In genomic region chr5:169029661-169030274, GRCh38 we compare ENCODE assay signal across 13 cellular contexts.
A peak's percentile ranks its signal among the peaks of the same experiment; 100 is the strongest.
DNase-seq lines count a peak whose midpoint lies in the region; ATAC-seq and TF ChIP-seq lines count a peak whose summit lies in the region.
"Had no signal": no experiment of that assay in that cellular context is flagged by ENCODE, and none has a peak within 500 bp of the region (broad histone marks: within the 10 kb centered on the region; RNA-seq: fewer than 3 reads in every experiment).

No MANE protein-coding gene starts in this region.

- H3K27me3 ChIP-seq in GM23338 (ENCODE audit: insufficient read depth) = no peaks in the 10 kb centered on the region

- no peak overlapping the region for H3K27ac Mint-ChIP-seq in GM23338
- no peak overlapping the region for H3K27ac Mint-ChIP-seq in activated naive CD4-positive, alpha-beta T cell treated with anti-CD3 and anti-CD28 coated beads, Interleukin-2, amount 50 U/mL, for 72 hours
- H3K27ac Mint-ChIP-seq: activated T-cell treated with anti-CD3 and anti-CD28 coated beads, Interleukin-2, amount 50 U/mL, for 24 hours; naive thymus-derived CD8-positive, alpha-beta T cell had no signal

- DNase-seq in GM23338 (ENCODE audit: low spot score) (no peak), NCI-H524 (lab: John Stamatoyannopoulos, UW) (peak; percentile 87 to 92), fibroblast of peridontal ligament (ENCODE audit: extremely low read depth) (peak; percentile 38), retinal pigment epithelial cell (ENCODE audit: low read depth) (peak; percentile 54), 8988T (no peak), T-helper 9 cell (no peak), NCI-H2227 treated with DMSO at 0.1 percent for 48 hours (lab: John Stamatoyannopoulos, UW) (no peak)
- DNase-seq in activated naive CD4-positive, alpha-beta T cell treated with anti-CD3 and anti-CD28 coated beads, Interleukin-2, amount 50 U/mL, for 72 hours (ENCODE audit: low spot score in 2 of 2) = no peak
- DNase-seq: activated T-cell treated with anti-CD3 and anti-CD28 coated beads, Interleukin-2, amount 50 U/mL, for 24 hours; naive thymus-derived CD8-positive, alpha-beta T cell; PC-9; stimulated activated naive CD8-positive, alpha-beta T cell treated with anti-CD3 and anti-CD28 coated beads, Interleukin-15, Interleukin-2, amounts not matched to agents 100 U/mL and 50 U/mL, for 24 hours; T-helper 1 cell had no signal

- H3K4me3 Mint-ChIP-seq in GM23338 = no peak overlapping the region
- H3K4me3 Mint-ChIP-seq: activated T-cell treated with anti-CD3 and anti-CD28 coated beads, Interleukin-2, amount 50 U/mL, for 24 hours; naive thymus-derived CD8-positive, alpha-beta T cell had no signal

- ATAC-seq in GM23338 = no peak; the same call in 2 of the 3 replicates
- no peak for ATAC-seq in activated naive CD4-positive, alpha-beta T cell treated with anti-CD3 and anti-CD28 coated beads, Interleukin-2, amount 50 U/mL, for 72 hours
- ATAC-seq: naive thymus-derived CD8-positive, alpha-beta T cell; stimulated activated naive CD8-positive, alpha-beta T cell treated with anti-CD3 and anti-CD28 coated beads, Interleukin-15, Interleukin-2, amounts not matched to agents 100 U/mL and 50 U/mL, for 24 hours had no signal

- peaks cover 2% of the 10 kb centered on the region for H3K27me3 Mint-ChIP-seq in GM23338 (ENCODE audit: insufficient read depth, low read depth, poor library complexity)

- H3K4me1 ChIP-seq in GM23338 (ENCODE audit: insufficient read depth) = peaks cover 8% of the 10 kb centered on the region

- H3K9me3 Mint-ChIP-seq in GM23338 = peaks cover 9% of the 10 kb centered on the region
- H3K9me3 Mint-ChIP-seq in activated naive CD4-positive, alpha-beta T cell treated with anti-CD3 and anti-CD28 coated beads, Interleukin-2, amount 50 U/mL, for 72 hours = peaks cover 0 to 3% of the 10 kb centered on the region in 2 donors
- H3K9me3 Mint-ChIP-seq: activated T-cell treated with anti-CD3 and anti-CD28 coated beads, Interleukin-2, amount 50 U/mL, for 24 hours had no signal

- TF ChIP-seq CTCF in GM23338 (conservative IDR thresholded peaks at IDR 0.05; ENCODE audit: low read depth in 2 of 2) (no peak), retinal pigment epithelial cell (conservative IDR thresholded peaks at IDR 0.05; ENCODE audit: low read depth, low read length) (no peak)

- H4K20me1 ChIP-seq in GM23338 (replicated peaks; ENCODE audit: insufficient read depth) = no peaks in the 10 kb centered on the region

- H3K4me3 ChIP-seq in GM23338 (no peak overlapping the region), retinal pigment epithelial cell (ENCODE audit: low read length) (no peak overlapping the region)
- H3K4me3 ChIP-seq: PC-9 had no signal

- H3F3A ChIP-seq in GM23338 (replicated peaks; ENCODE audit: low read depth) = no peaks in the 10 kb centered on the region

- H3K36me3 ChIP-seq in GM23338 (ENCODE audit: insufficient read depth) = no peaks in the 10 kb centered on the region

- H2AFZ ChIP-seq in GM23338 = no peak overlapping the region
- H2AFZ ChIP-seq: PC-9 had no signal

- 0 out of 2 replicates have a peak, but pooled peaks cover 3% of the 10 kb centered on the region for H3K9me2 ChIP-seq in GM23338 (ENCODE audit: insufficient read depth)

- peak overlapping the region; percentile 42; the same call in 1 of the 2 replicates for H3K4me2 ChIP-seq in GM23338
- H3K4me2 ChIP-seq: PC-9 had no signal

- no peaks in the 10 kb centered on the region for H3K79me2 ChIP-seq in GM23338 (replicated peaks; ENCODE audit: insufficient read depth)

- H3K27ac ChIP-seq in GM23338 (ENCODE audit: low read depth) = no peak overlapping the region
- H3K27ac ChIP-seq: PC-9 had no signal

- peaks cover 4% of the 10 kb centered on the region; the same call in 2 of the 3 replicates for H3K36me3 Mint-ChIP-seq in GM23338 (ENCODE audit: low read depth)
- H3K36me3 Mint-ChIP-seq in activated naive CD4-positive, alpha-beta T cell treated with anti-CD3 and anti-CD28 coated beads, Interleukin-2, amount 50 U/mL, for 72 hours = no peaks in the 10 kb centered on the region
- H3K36me3 Mint-ChIP-seq: naive thymus-derived CD8-positive, alpha-beta T cell had no signal

- peaks cover 20% of the 10 kb centered on the region; the same call in 2 of the 3 replicates for H3K4me1 Mint-ChIP-seq in GM23338
- H3K4me1 Mint-ChIP-seq: naive thymus-derived CD8-positive, alpha-beta T cell had no signal

TF ChIP-seq in GM23338, 12 proteins besides CTCF, POLR2A, EP300 and RAD21 (continues in another document):
- TF ChIP-seq NANOG (IDR thresholded peaks at IDR 0.05; ENCODE audit: borderline replicate concordance) (no peak), STAT1 (IDR thresholded peaks at IDR 0.05; ENCODE audit: unreplicated experiment) (no peak), CREB1 (CRISPR knock-in tag; IDR thresholded peaks at IDR 0.05; ENCODE audit: low read depth) (no peak), ETS1 (IDR thresholded peaks at IDR 0.05) (no peak), ZNF331 (CRISPR knock-in tag; IDR thresholded peaks at IDR 0.05; ENCODE audit: low read depth) (no peak), EZH2 (IDR thresholded peaks at IDR 0.05; ENCODE audit: low read depth, unreplicated experiment) (no peak), JUNB (IDR thresholded peaks at IDR 0.05; ENCODE audit: unreplicated experiment) (no peak)
- TF ChIP-seq, protein P1, sequence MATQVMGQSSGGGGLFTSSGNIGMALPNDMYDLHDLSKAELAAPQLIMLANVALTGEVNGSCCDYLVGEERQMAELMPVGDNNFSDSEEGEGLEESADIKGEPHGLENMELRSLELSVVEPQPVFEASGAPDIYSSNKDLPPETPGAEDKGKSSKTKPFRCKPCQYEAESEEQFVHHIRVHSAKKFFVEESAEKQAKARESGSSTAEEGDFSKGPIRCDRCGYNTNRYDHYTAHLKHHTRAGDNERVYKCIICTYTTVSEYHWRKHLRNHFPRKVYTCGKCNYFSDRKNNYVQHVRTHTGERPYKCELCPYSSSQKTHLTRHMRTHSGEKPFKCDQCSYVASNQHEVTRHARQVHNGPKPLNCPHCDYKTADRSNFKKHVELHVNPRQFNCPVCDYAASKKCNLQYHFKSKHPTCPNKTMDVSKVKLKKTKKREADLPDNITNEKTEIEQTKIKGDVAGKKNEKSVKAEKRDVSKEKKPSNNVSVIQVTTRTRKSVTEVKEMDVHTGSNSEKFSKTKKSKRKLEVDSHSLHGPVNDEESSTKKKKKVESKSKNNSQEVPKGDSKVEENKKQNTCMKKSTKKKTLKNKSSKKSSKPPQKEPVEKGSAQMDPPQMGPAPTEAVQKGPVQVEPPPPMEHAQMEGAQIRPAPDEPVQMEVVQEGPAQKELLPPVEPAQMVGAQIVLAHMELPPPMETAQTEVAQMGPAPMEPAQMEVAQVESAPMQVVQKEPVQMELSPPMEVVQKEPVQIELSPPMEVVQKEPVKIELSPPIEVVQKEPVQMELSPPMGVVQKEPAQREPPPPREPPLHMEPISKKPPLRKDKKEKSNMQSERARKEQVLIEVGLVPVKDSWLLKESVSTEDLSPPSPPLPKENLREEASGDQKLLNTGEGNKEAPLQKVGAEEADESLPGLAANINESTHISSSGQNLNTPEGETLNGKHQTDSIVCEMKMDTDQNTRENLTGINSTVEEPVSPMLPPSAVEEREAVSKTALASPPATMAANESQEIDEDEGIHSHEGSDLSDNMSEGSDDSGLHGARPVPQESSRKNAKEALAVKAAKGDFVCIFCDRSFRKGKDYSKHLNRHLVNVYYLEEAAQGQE (IDR thresholded peaks at IDR 0.05; ENCODE audit: unreplicated experiment) = no peak

Comparison
In these comparisons a context has a peak if more than half of its experiments do, and no peak if none do; other contexts are left out.
1. DNase-seq: peak in NCI-H524 (2 of 2), fibroblast of peridontal ligament (single experiment) and retinal pigment epithelial cell (single experiment); none in GM23338 (single experiment), 8988T (single experiment), T-helper 9 cell (single experiment), activated naive CD4-positive, alpha-beta T cell treated with anti-CD3 and anti-CD28 coated beads, Interleukin-2, amount 50 U/mL, for 72 hours (0 of 2) and NCI-H2227 treated with DMSO at 0.1 percent for 48 hours (single experiment).